In the genomic region with DNA sequence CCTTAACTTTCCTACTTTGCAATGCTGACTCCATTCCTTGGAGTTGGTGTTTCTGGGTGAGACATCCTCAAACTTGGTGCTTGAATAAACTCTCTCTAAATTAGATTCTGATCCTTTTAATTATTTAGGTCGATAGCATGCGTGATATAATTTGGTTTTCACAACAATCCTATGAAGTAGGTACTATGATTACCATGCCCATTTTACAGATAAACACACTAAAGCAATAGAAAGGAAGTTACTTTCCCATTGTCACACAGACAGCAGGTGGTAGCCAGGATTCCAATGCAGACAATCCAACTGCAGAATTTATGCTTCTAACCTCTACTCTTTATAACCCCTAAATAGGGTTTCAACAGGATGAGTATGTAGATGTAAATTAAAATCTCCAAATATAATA, we compare ENCODE assay signal across 12 cellular contexts.
"Had no signal": no experiment of that assay in that cellular context is flagged by ENCODE, and none has a peak within 500 bp of the region (broad histone marks: within the 10 kb centered on the region; RNA-seq: fewer than 3 reads in every experiment).

No MANE protein-coding gene starts in this region.

- H3K27me3 Mint-ChIP-seq: activated CD4-positive, alpha-beta T cell treated with anti-CD3 and anti-CD28 coated beads, Interleukin-2, amount 10 ng/mL, durations not matched to agents 24 days and 14 days; activated naive CD4-positive, alpha-beta T cell treated with anti-CD3 and anti-CD28 coated beads, Interleukin-2, amount 10 ng/mL, durations not matched to agents 7 days and 5 days; T-cell had no signal

- H3K4me3 ChIP-seq: colonic mucosa, gastroesophageal sphincter, sigmoid colon had no signal

- H3K4me3 Mint-ChIP-seq: activated CD4-positive, alpha-beta T cell treated with anti-CD3 and anti-CD28 coated beads, Interleukin-2, amount 10 ng/mL, durations not matched to agents 24 days and 14 days; activated naive CD4-positive, alpha-beta T cell treated with anti-CD3 and anti-CD28 coated beads, Interleukin-2, amount 10 ng/mL, durations not matched to agents 7 days and 5 days; T-cell had no signal

- ATAC-seq: gastroesophageal sphincter, T-cell had no signal

- H3K9me3 ChIP-seq: colonic mucosa, gastroesophageal sphincter, sigmoid colon had no signal

- H3K27ac Mint-ChIP-seq: activated CD4-positive, alpha-beta T cell treated with anti-CD3 and anti-CD28 coated beads, Interleukin-2, amount 10 ng/mL, durations not matched to agents 24 days and 14 days; activated naive CD4-positive, alpha-beta T cell treated with anti-CD3 and anti-CD28 coated beads, Interleukin-2, amount 10 ng/mL, durations not matched to agents 7 days and 5 days; T-cell had no signal

- H3K9me3 Mint-ChIP-seq: activated CD4-positive, alpha-beta T cell treated with anti-CD3 and anti-CD28 coated beads, Interleukin-2, amount 10 ng/mL, durations not matched to agents 24 days and 14 days; activated naive CD4-positive, alpha-beta T cell treated with anti-CD3 and anti-CD28 coated beads, Interleukin-2, amount 10 ng/mL, durations not matched to agents 7 days and 5 days; T-cell had no signal

- H3K27ac ChIP-seq: colonic mucosa, WERI-Rb-1 had no signal

- H3K36me3 ChIP-seq: colonic mucosa, sigmoid colon had no signal

- H3K27me3 ChIP-seq: colonic mucosa, gastroesophageal sphincter, sigmoid colon had no signal

- DNase-seq: activated CD4-positive, alpha-beta T cell treated with anti-CD3 and anti-CD28 coated beads, Interleukin-2, amount 10 ng/mL, durations not matched to agents 24 days and 14 days; activated naive CD4-positive, alpha-beta T cell treated with anti-CD3 and anti-CD28 coated beads, Interleukin-2, amount 10 ng/mL, durations not matched to agents 7 days and 5 days; colonic mucosa; midbrain; sigmoid colon; stimulated activated CD4-positive, alpha-beta T cell treated with anti-CD3 and anti-CD28 coated beads, Interleukin-2, amount 100 ng/mL, for 24 hours; stimulated activated naive CD4-positive, alpha-beta T cell; substantia nigra; T-cell; trophoblast cell; WERI-Rb-1 had no signal
